Comparison of ENCODE assay signal across 1 cellular context in the genomic region with DNA sequence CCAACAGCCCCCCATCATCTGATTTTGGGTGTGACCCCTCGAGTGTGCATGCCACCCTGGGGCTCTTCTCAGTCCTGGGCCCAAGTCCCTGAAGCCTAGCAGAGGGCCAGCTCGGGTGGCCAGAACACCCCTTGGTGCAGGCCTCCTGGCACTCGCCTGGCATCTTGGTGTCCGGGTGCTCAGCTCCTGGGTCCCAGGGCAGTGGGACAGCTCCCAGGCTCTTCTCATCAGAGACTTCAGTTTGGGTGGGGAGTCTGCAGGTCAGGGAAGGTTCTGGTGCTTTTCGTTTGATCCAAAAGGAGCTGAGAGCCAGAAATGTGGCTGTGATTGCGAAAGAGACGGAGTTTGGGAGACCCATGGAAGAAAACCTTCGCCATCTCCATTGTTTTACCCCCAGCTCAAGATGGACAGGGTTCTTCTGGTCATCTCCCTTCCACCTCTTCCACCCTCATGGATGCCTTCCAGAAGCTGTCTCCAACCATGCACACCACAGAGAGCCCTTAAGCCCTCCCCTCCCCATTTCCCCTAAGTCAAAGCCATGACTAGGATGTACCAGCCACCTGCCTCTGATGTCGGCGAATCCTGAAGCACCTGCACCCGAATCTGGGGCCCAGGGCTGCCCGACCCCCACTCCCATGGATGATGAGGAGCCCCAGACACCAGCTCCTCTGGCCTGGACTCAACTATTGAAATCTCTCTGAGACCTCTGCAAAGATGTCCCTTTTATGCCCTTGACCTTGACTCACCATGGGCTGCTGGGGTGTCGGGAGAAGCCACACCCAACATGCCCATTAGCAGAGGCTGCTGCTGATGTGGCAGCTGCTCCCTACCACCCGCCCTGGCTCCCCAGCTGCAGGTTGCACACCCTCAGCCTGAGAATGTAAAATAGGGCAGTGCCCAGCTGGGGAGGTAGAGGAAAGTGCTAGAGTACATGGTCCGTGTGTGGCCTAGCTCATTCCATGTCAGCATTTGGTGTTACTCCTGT.
TF ChIP-seq lines count a peak whose summit lies in the region.

No MANE protein-coding gene starts in this region.

TF ChIP-seq in H1, 55 proteins besides CTCF, POLR2A, EP300 and RAD21:
- TF ChIP-seq ATF2 (IDR thresholded peaks at IDR 0.05; ENCODE audit: low read length) (no peak), CTBP2 (IDR thresholded peaks at IDR 0.05; ENCODE audit: borderline replicate concordance, insufficient read depth, insufficient read length, low read length) (no peak), BACH1 (IDR thresholded peaks at IDR 0.05; ENCODE audit: low read length) (no peak), GABPA (IDR thresholded peaks at IDR 0.05; ENCODE audit: borderline replicate concordance, insufficient read depth, low read length) (no peak), SP2 (IDR thresholded peaks at IDR 0.05; ENCODE audit: low read length) (no peak), KDM4A (IDR thresholded peaks at IDR 0.05; ENCODE audit: low read depth, low read length, severe bottlenecking) (no peak), FOSL1 (IDR thresholded peaks at IDR 0.05; ENCODE audit: insufficient read depth, low read depth, low read length) (no peak), SP1 (IDR thresholded peaks at IDR 0.05; ENCODE audit: low read depth, low read length) (no peak), TAF7 (optimal IDR thresholded peaks at IDR 0.05; ENCODE audit: borderline replicate concordance, low read depth, low read length) (no peak), RNF2 (IDR thresholded peaks at IDR 0.05; ENCODE audit: borderline replicate concordance, low read depth, low read length, missing control alignments, poor library complexity, severe bottlenecking) (no peak), BCL11A (IDR thresholded peaks at IDR 0.05; ENCODE audit: low read depth in 2 of 2, low read length in 2 of 2) (no peak), SUZ12 (IDR thresholded peaks at IDR 0.05; ENCODE audit: low read length) (no peak), KDM5A (IDR thresholded peaks at IDR 0.05; ENCODE audit: low read length) (no peak), EZH2 (IDR thresholded peaks at IDR 0.05; ENCODE audit: low read depth, low read length, severe bottlenecking) (no peak), MAFK (IDR thresholded peaks at IDR 0.05; ENCODE audit: low read depth, low read length) (no peak)
- TF ChIP-seq, protein P1, sequence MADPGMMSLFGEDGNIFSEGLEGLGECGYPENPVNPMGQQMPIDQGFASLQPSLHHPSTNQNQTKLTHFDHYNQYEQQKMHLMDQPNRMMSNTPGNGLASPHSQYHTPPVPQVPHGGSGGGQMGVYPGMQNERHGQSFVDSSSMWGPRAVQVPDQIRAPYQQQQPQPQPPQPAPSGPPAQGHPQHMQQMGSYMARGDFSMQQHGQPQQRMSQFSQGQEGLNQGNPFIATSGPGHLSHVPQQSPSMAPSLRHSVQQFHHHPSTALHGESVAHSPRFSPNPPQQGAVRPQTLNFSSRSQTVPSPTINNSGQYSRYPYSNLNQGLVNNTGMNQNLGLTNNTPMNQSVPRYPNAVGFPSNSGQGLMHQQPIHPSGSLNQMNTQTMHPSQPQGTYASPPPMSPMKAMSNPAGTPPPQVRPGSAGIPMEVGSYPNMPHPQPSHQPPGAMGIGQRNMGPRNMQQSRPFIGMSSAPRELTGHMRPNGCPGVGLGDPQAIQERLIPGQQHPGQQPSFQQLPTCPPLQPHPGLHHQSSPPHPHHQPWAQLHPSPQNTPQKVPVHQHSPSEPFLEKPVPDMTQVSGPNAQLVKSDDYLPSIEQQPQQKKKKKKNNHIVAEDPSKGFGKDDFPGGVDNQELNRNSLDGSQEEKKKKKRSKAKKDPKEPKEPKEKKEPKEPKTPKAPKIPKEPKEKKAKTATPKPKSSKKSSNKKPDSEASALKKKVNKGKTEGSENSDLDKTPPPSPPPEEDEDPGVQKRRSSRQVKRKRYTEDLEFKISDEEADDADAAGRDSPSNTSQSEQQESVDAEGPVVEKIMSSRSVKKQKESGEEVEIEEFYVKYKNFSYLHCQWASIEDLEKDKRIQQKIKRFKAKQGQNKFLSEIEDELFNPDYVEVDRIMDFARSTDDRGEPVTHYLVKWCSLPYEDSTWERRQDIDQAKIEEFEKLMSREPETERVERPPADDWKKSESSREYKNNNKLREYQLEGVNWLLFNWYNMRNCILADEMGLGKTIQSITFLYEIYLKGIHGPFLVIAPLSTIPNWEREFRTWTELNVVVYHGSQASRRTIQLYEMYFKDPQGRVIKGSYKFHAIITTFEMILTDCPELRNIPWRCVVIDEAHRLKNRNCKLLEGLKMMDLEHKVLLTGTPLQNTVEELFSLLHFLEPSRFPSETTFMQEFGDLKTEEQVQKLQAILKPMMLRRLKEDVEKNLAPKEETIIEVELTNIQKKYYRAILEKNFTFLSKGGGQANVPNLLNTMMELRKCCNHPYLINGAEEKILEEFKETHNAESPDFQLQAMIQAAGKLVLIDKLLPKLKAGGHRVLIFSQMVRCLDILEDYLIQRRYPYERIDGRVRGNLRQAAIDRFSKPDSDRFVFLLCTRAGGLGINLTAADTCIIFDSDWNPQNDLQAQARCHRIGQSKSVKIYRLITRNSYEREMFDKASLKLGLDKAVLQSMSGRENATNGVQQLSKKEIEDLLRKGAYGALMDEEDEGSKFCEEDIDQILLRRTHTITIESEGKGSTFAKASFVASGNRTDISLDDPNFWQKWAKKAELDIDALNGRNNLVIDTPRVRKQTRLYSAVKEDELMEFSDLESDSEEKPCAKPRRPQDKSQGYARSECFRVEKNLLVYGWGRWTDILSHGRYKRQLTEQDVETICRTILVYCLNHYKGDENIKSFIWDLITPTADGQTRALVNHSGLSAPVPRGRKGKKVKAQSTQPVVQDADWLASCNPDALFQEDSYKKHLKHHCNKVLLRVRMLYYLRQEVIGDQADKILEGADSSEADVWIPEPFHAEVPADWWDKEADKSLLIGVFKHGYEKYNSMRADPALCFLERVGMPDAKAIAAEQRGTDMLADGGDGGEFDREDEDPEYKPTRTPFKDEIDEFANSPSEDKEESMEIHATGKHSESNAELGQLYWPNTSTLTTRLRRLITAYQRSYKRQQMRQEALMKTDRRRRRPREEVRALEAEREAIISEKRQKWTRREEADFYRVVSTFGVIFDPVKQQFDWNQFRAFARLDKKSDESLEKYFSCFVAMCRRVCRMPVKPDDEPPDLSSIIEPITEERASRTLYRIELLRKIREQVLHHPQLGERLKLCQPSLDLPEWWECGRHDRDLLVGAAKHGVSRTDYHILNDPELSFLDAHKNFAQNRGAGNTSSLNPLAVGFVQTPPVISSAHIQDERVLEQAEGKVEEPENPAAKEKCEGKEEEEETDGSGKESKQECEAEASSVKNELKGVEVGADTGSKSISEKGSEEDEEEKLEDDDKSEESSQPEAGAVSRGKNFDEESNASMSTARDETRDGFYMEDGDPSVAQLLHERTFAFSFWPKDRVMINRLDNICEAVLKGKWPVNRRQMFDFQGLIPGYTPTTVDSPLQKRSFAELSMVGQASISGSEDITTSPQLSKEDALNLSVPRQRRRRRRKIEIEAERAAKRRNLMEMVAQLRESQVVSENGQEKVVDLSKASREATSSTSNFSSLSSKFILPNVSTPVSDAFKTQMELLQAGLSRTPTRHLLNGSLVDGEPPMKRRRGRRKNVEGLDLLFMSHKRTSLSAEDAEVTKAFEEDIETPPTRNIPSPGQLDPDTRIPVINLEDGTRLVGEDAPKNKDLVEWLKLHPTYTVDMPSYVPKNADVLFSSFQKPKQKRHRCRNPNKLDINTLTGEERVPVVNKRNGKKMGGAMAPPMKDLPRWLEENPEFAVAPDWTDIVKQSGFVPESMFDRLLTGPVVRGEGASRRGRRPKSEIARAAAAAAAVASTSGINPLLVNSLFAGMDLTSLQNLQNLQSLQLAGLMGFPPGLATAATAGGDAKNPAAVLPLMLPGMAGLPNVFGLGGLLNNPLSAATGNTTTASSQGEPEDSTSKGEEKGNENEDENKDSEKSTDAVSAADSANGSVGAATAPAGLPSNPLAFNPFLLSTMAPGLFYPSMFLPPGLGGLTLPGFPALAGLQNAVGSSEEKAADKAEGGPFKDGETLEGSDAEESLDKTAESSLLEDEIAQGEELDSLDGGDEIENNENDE (IDR thresholded peaks at IDR 0.05; ENCODE audit: insufficient replicate concordance, low read length) = no peak
